In genomic region chr2:241892299-241893137, GRCh38 we compare ENCODE assay signal across 1 cellular context.
TF ChIP-seq lines count a peak whose summit lies in the region.

No MANE protein-coding gene starts in this region.

TF ChIP-seq in K562, 482 proteins besides CTCF, POLR2A, EP300 and RAD21 (continued from another document and continues in another):
- no peak for TF ChIP-seq RERE (CRISPR knock-in tag; IDR thresholded peaks at IDR 0.05; ENCODE audit: borderline replicate concordance)
- no peak for TF ChIP-seq ZNF764 (CRISPR knock-in tag; IDR thresholded peaks at IDR 0.05; ENCODE audit: low read depth)
- no peak for TF ChIP-seq PHB2 (IDR thresholded peaks at IDR 0.05; ENCODE audit: low read depth)
- no peak for TF ChIP-seq NKRF (IDR thresholded peaks at IDR 0.05; ENCODE audit: borderline replicate concordance)
- no peak for TF ChIP-seq NEUROD1 (IDR thresholded peaks at IDR 0.05; ENCODE audit: borderline replicate concordance, low read depth, low read length, partially characterized antibody)
- TF ChIP-seq MEF2A (IDR thresholded peaks at IDR 0.05; ENCODE audit: control insufficient read depth, low read depth, low read length) = no peak
- no peak for TF ChIP-seq ELF4 (CRISPR knock-in tag; IDR thresholded peaks at IDR 0.05)
- peak; percentile 47; the same call in 1 of the 2 replicates for TF ChIP-seq GATA2 (CRISPR knock-in tag; IDR thresholded peaks at IDR 0.05)
- no peak for TF ChIP-seq ZNF589 (CRISPR knock-in tag; IDR thresholded peaks at IDR 0.05; ENCODE audit: low read depth)
- TF ChIP-seq SMARCE1 (IDR thresholded peaks at IDR 0.05) = peak; percentile 91
- TF ChIP-seq POLR3G (IDR thresholded peaks at IDR 0.05; ENCODE audit: extremely low read depth, insufficient read length, insufficient replicate concordance) = no peak
- TF ChIP-seq HNRNPLL (IDR thresholded peaks at IDR 0.05; ENCODE audit: low read depth, low read length, poor library complexity, severe bottlenecking) = no peak
- peak; percentile 88 for TF ChIP-seq CBFA2T3 (IDR thresholded peaks at IDR 0.05)
- TF ChIP-seq SPI1 (IDR thresholded peaks at IDR 0.05; ENCODE audit: borderline replicate concordance, low read depth, low read length) = no peak
- TF ChIP-seq SP1 (CRISPR knock-in tag; IDR thresholded peaks at IDR 0.05) = no peak
- no peak for TF ChIP-seq SUPT5H (IDR thresholded peaks at IDR 0.05)
- TF ChIP-seq ZNF280B (CRISPR knock-in tag; IDR thresholded peaks at IDR 0.05) = no peak
- no peak for TF ChIP-seq TOE1 (IDR thresholded peaks at IDR 0.05; ENCODE audit: borderline replicate concordance)
- TF ChIP-seq TOE1 (CRISPR knock-in tag; IDR thresholded peaks at IDR 0.05; ENCODE audit: borderline replicate concordance, low read depth) = no peak
- no peak for TF ChIP-seq ZZZ3 (IDR thresholded peaks at IDR 0.05)
- TF ChIP-seq SRSF7 (optimal IDR thresholded peaks at IDR 0.05; ENCODE audit: low read depth, low read length) = no peak
- peak; percentile 80 for TF ChIP-seq CBFA2T2 (conservative IDR thresholded peaks at IDR 0.05)
- peak; percentile 85 for TF ChIP-seq C11orf30 (IDR thresholded peaks at IDR 0.05; ENCODE audit: low read depth)
- no peak for TF ChIP-seq RBM14 (IDR thresholded peaks at IDR 0.05; ENCODE audit: borderline replicate concordance, insufficient read depth, low read depth, low read length)
- peak; percentile 80 for TF ChIP-seq SOX6 (IDR thresholded peaks at IDR 0.05)
- peak; percentile 61; the same call in 1 of the 2 replicates for TF ChIP-seq HMBOX1 (IDR thresholded peaks at IDR 0.05)
- TF ChIP-seq DEAF1 (CRISPR knock-in tag; IDR thresholded peaks at IDR 0.05) = no peak
- TF ChIP-seq TBL1XR1 (IDR thresholded peaks at IDR 0.05; ENCODE audit: low read length in 2 of 2) = peak in 1 of 2 experiments; percentile 77; a peak in 1 of 4 replicates
- no peak for TF ChIP-seq SP2 (IDR thresholded peaks at IDR 0.05; ENCODE audit: extremely low read depth, low read depth, low read length, poor library complexity, severe bottlenecking)
- TF ChIP-seq PBX2 (CRISPR knock-in tag; IDR thresholded peaks at IDR 0.05; ENCODE audit: low read depth) = no peak
- TF ChIP-seq PBX2 (tag; conservative IDR thresholded peaks at IDR 0.05; ENCODE audit: low read depth) = peak; percentile 94
- TF ChIP-seq BRF2 (IDR thresholded peaks at IDR 0.05; ENCODE audit: borderline replicate concordance, insufficient read depth, insufficient read length) = no peak
- peak; percentile 73 for TF ChIP-seq NCOA1 (IDR thresholded peaks at IDR 0.05; ENCODE audit: low read depth)
- peak; percentile 76; the same call in 1 of the 2 replicates for TF ChIP-seq CTBP1 (IDR thresholded peaks at IDR 0.05; ENCODE audit: borderline replicate concordance)
- 0 out of 2 replicates have a peak, but pooled peaks have one; percentile 7 for TF ChIP-seq CEBPG (CRISPR knock-in tag; IDR thresholded peaks at IDR 0.05)
- TF ChIP-seq CEBPG (tag; conservative IDR thresholded peaks at IDR 0.05 in 1 of 2, IDR thresholded peaks at IDR 0.05 in 1 of 2) = no peak
- no peak for TF ChIP-seq MCM3 (IDR thresholded peaks at IDR 0.05)
- TF ChIP-seq ZNF282 (CRISPR knock-in tag; IDR thresholded peaks at IDR 0.05) = no peak
- TF ChIP-seq JUND (IDR thresholded peaks at IDR 0.05; ENCODE audit: borderline replicate concordance, low read depth, low read length) = peak; percentile 76
- peak; percentile 83; the same call in 2 of the 3 replicates for TF ChIP-seq JUND (tag; IDR thresholded peaks at IDR 0.05; ENCODE audit: borderline replicate concordance, low read depth, low read length)
- TF ChIP-seq KDM1A (IDR thresholded peaks at IDR 0.05) = peak; percentile 93
- peak; percentile 81; the same call in 1 of the 2 replicates for TF ChIP-seq ZNF766 (CRISPR knock-in tag; conservative IDR thresholded peaks at IDR 0.05)
- TF ChIP-seq TRIM24 (IDR thresholded peaks at IDR 0.05) = peak; percentile 39 to 67; a peak in 3 of 4 replicates
- no peak for TF ChIP-seq NR0B1 (IDR thresholded peaks at IDR 0.05; ENCODE audit: partially characterized antibody)
- no peak for TF ChIP-seq TCF15 (CRISPR knock-in tag; IDR thresholded peaks at IDR 0.05)
- TF ChIP-seq BCOR (IDR thresholded peaks at IDR 0.05) = peak; percentile 79
- TF ChIP-seq ZNF780A (CRISPR knock-in tag; IDR thresholded peaks at IDR 0.05) = no peak
- TF ChIP-seq PTRF (tag; IDR thresholded peaks at IDR 0.05) = no peak
- TF ChIP-seq LEF1 (IDR thresholded peaks at IDR 0.05) = peak; percentile 61
- TF ChIP-seq SMARCB1 (IDR thresholded peaks at IDR 0.05; ENCODE audit: insufficient read length, low read depth) = no peak
- TF ChIP-seq MEF2D (tag; conservative IDR thresholded peaks at IDR 0.05; ENCODE audit: low read depth) = 0 out of 2 replicates have a peak, but pooled peaks have one; percentile 48
- no peak for TF ChIP-seq RBM15 (IDR thresholded peaks at IDR 0.05; ENCODE audit: insufficient read depth, low read length)
- peak; percentile 83 for TF ChIP-seq NFIC (IDR thresholded peaks at IDR 0.05)
- TF ChIP-seq KLF1 (tag; IDR thresholded peaks at IDR 0.05) = no peak
- TF ChIP-seq MAFF (IDR thresholded peaks at IDR 0.05; ENCODE audit: low read length) = peak; percentile 57; the same call in 1 of the 2 replicates
- peak; percentile 51 for TF ChIP-seq DACH1 (IDR thresholded peaks at IDR 0.05; ENCODE audit: partially characterized antibody)
